In genomic region chr4:42271096-42271495, GRCh38 we compare ENCODE assay signal across 14 cellular contexts.
DNase-seq lines count a peak whose midpoint lies in the region; ATAC-seq and TF ChIP-seq lines count a peak whose summit lies in the region.
"Had no signal": no experiment of that assay in that cellular context is flagged by ENCODE, and none has a peak within 500 bp of the region (broad histone marks: within the 10 kb centered on the region; RNA-seq: fewer than 3 reads in every experiment).

No MANE protein-coding gene starts in this region.

- no peak overlapping the region for H3K56ac ChIP-seq in H9 (ENCODE audit: insufficient read length, low read depth, low read length)

- no peak overlapping the region for H3K4ac ChIP-seq in H9 (ENCODE audit: low read depth, low read length)

- peaks cover 2% of the 10 kb centered on the region; the same call in 1 of the 2 replicates for H3K4me1 ChIP-seq in H9 (ENCODE audit: insufficient read depth, low read length)
- H3K4me1 ChIP-seq in iPS-20b (ENCODE audit: insufficient read depth, low read length), result peaks cover 24% of the 10 kb centered on the region; the same call in 1 of the 2 replicates

- no peak overlapping the region for H2BK20ac ChIP-seq in H9 (ENCODE audit: low read depth, low read length, poor library complexity, severe bottlenecking)

- no peaks in the 10 kb centered on the region for H3K23me2 ChIP-seq in H9 (ENCODE audit: insufficient read length, low read depth, low read length, poor library complexity, severe bottlenecking)

- H3K27me3 Mint-ChIP-seq in H9 (ENCODE audit: low read depth) (no peaks in the 10 kb centered on the region), WTC11 (ENCODE audit: low read depth) (peaks cover 6% of the 10 kb centered on the region; the same call in 1 of the 2 replicates)

- no peaks in the 10 kb centered on the region for H3K79me1 ChIP-seq in H9 (ENCODE audit: insufficient read depth, low read depth, low read length, poor library complexity, severe bottlenecking)

- H3K9me3 Mint-ChIP-seq in H9, result peaks cover 34 to 49% of the 10 kb centered on the region in 2 experiments
- peaks cover 41% of the 10 kb centered on the region for H3K9me3 Mint-ChIP-seq in WTC11

- no peak overlapping the region for H2AFZ ChIP-seq in H9 (ENCODE audit: low read length)
- H2AFZ ChIP-seq: GM23248 had no signal

- DNase-seq in H9 (peak; percentile 53), WTC11 (ENCODE audit: low spot score) (no peak), RWPE1 (ENCODE audit: low spot score) (no peak), NCI-H524 treated with DMSO at 0.1 percent for 48 hours (lab: John Stamatoyannopoulos, UW) (no peak)
- DNase-seq: C1 segment of cervical spinal cord; Calu3; CD4-positive, alpha-beta memory T cell; COR-L47; DMS53; DMS79 treated with DMSO at 0.1 percent for 48 hours; GM23248; HCEC 1CT had no signal

- no peak for TF ChIP-seq CTCF in H9 (conservative IDR thresholded peaks at IDR 0.05)
- TF ChIP-seq CTCF in WTC11 (IDR thresholded peaks at IDR 0.05), result no peak
- no peak for TF ChIP-seq CTCF in RWPE1 (conservative IDR thresholded peaks at IDR 0.05; ENCODE audit: low read depth)

- no peak overlapping the region for H3K14ac ChIP-seq in H9 (ENCODE audit: insufficient read depth, low read length)

- H3K36me3 Mint-ChIP-seq in H9 (ENCODE audit: insufficient read depth in 1 of 3, low read depth in 3 of 3), result peaks cover 12 to 53% (median 34%) of the 10 kb centered on the region in 3 experiments
- H3K36me3 Mint-ChIP-seq in WTC11, result peaks cover 43% of the 10 kb centered on the region
- H3K36me3 Mint-ChIP-seq: CD4-positive, alpha-beta memory T cell had no signal

- no peaks in the 10 kb centered on the region for H3K79me2 ChIP-seq in H9 (ENCODE audit: insufficient read depth, low read length)

- POLR2A ChIA-PET in WTC11 (lab: Charles Lee) (no interaction called here), RWPE1 (lab: Yijun Ruan, JAX; ENCODE audit: low non-redundant PET) (no interaction called here)

- CTCF ChIA-PET in WTC11 (lab: Charles Lee), result interaction anchor here (0.7 to 1.0 kb wide), 3 partner anchors 23 to 120 kb away, joined by 3 to 5 read pairs (median 3); no protein-coding TSS in a partner anchor
- CTCF ChIA-PET in RWPE1 (lab: Yijun Ruan, JAX), result no interaction called here

- no peak overlapping the region for H2BK15ac ChIP-seq in H9 (ENCODE audit: low read depth, low read length)

- no peaks in the 10 kb centered on the region for H4K20me1 ChIP-seq in H9 (ENCODE audit: control insufficient read depth, insufficient read depth, insufficient read length)

- no peak overlapping the region for H4K5ac ChIP-seq in H9 (ENCODE audit: insufficient read length, low read depth, low read length)

- H3K23ac ChIP-seq in H9 (ENCODE audit: insufficient read length, low read depth, low read length), result no peak overlapping the region

- H2AK5ac ChIP-seq in H9 (ENCODE audit: insufficient read length, low read length), result no peak overlapping the region

- H3K9ac ChIP-seq in H9 (ENCODE audit: extremely low read depth, insufficient read length, low read length) (no peak overlapping the region), iPS-20b (ENCODE audit: low read depth, low read length) (peak overlapping the region; percentile 42; the same call in 1 of the 2 replicates)
- H3K9ac ChIP-seq: GM23248 had no signal

- no peaks in the 10 kb centered on the region; the same call in 1 of the 2 replicates for H3K36me3 ChIP-seq in iPS-20b (ENCODE audit: insufficient read depth, low read depth, low read length)

- H2BK12ac ChIP-seq in H9 (ENCODE audit: insufficient read length, low read depth, low read length), result no peak overlapping the region

- H3K27ac Mint-ChIP-seq in H9 (peak overlapping the region; percentile 77 to 92 (median 86); a peak in 5 of 7 replicates), WTC11 (peak overlapping the region; percentile 98)
- H3K27ac Mint-ChIP-seq: CD4-positive, alpha-beta memory T cell had no signal

- H4K8ac ChIP-seq in H9 (replicated peaks; ENCODE audit: insufficient read length, low read depth, low read length), result no peak overlapping the region

- no peak overlapping the region for H2BK120ac ChIP-seq in H9 (ENCODE audit: low read depth, low read length, poor library complexity, severe bottlenecking)

- H3K4me3 Mint-ChIP-seq in H9 (no peak overlapping the region; a peak in 1 of 5 replicates), WTC11 (peak overlapping the region; percentile 27)
- H3K4me3 Mint-ChIP-seq: CD4-positive, alpha-beta memory T cell had no signal

- H3K18ac ChIP-seq in H9 (ENCODE audit: insufficient read length, low read depth, low read length), result no peak overlapping the region

- peak; percentile 93 for ATAC-seq in WTC11
- ATAC-seq in GM21515 (IDR thresholded peaks at IDR 0.05; ENCODE audit: unreplicated experiment), result no peak

- H3K27ac ChIP-seq in H9 (ENCODE audit: insufficient read length, low read depth, low read length), result peak overlapping the region; percentile 35
- peak overlapping the region; percentile 70 for H3K27ac ChIP-seq in iPS-20b (ENCODE audit: low read length)
- no peak overlapping the region for H3K27ac ChIP-seq in RWPE1
- H3K27ac ChIP-seq: GM23248 had no signal

- no peak overlapping the region for H3K4me2 ChIP-seq in H9 (ENCODE audit: insufficient read depth, insufficient read length, low read length)

- no peak overlapping the region for H3T11ph ChIP-seq in H9 (ENCODE audit: low read length)

- H2BK5ac ChIP-seq in H9 (ENCODE audit: insufficient read length, low read length), result no peak overlapping the region

- H3K4me3 ChIP-seq in iPS-20b (ENCODE audit: low read length), result peak overlapping the region; percentile 19; the same call in 1 of the 2 replicates
- H3K4me3 ChIP-seq: GM23248 had no signal

- WGBS in H9 (ENCODE audit: extremely low coverage, insufficient read length, low lambda C conversion rate), result no CpG with 5 or more reads among the region's 3 CpGs

- no peak overlapping the region for H4K91ac ChIP-seq in H9 (ENCODE audit: insufficient read length, low read depth, low read length)

- H3K27me3 ChIP-seq in H9 (ENCODE audit: insufficient read depth, low read length) (no peaks in the 10 kb centered on the region), iPS-20b (ENCODE audit: insufficient read depth, low read length) (no peaks in the 10 kb centered on the region)

- H3K4me1 Mint-ChIP-seq in H9, result peaks cover 37 to 49% of the 10 kb centered on the region in 2 experiments
- peaks cover 54% of the 10 kb centered on the region for H3K4me1 Mint-ChIP-seq in WTC11
- H3K4me1 Mint-ChIP-seq: CD4-positive, alpha-beta memory T cell had no signal

- H3K9me3 ChIP-seq in H9 (ENCODE audit: control insufficient read depth, low read depth, low read length) (peaks cover 5% of the 10 kb centered on the region), iPS-20b (ENCODE audit: insufficient read depth, low read depth, low read length) (no peaks in the 10 kb centered on the region)

TF ChIP-seq in WTC11, 78 proteins besides CTCF, POLR2A, EP300 and RAD21:
- TF ChIP-seq FOXK1 (CRISPR knock-in tag; IDR thresholded peaks at IDR 0.05), result peak; percentile 28; the same call in 1 of the 2 replicates
- no peak for TF ChIP-seq MAX (CRISPR knock-in tag; IDR thresholded peaks at IDR 0.05)
- TF ChIP-seq GTF2I (CRISPR knock-in tag; conservative IDR thresholded peaks at IDR 0.05), result 0 out of 2 replicates have a peak, but pooled peaks have one; percentile 5
- TF ChIP-seq ETV6 (CRISPR knock-in tag; IDR thresholded peaks at IDR 0.05), result 0 out of 2 replicates have a peak, but pooled peaks have one; percentile 50
